18 cellular contexts compared by ENCODE assay signal in the genomic region with DNA sequence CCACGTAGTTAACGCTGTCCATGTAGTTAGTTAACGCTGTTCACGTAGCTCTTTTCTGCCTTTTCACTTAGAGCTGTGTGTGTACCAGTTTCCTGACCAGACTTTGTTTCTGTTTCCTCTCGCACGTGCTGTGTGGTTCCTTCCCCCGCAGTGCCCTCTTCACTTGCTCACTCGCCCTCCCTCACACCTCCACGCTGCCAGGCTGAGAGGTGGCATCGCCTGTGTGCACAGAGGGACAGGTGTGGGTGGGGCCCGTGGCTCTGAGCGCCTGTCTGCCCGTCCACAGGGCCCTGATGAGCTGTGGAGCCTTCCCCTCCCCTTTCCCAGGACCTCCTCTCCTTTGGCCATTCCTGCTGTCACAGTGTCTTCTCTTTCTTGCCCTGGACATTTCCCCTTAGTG. TPM values are rescaled to one million over a fixed set of nuclear protein-coding genes. Genes with fewer than 3 reads are reported as not detected.
DNase-seq lines count a peak whose midpoint lies in the region; ATAC-seq and TF ChIP-seq lines count a peak whose summit lies in the region.
"Had no signal": no experiment of that assay in that cellular context is flagged by ENCODE, and none has a peak within 500 bp of the region (broad histone marks: within the 10 kb centered on the region; RNA-seq: fewer than 3 reads in every experiment).

No MANE protein-coding gene starts in this region.

- peaks cover 11% of the 10 kb centered on the region for H3K36me3 Mint-ChIP-seq in activated naive CD8-positive, alpha-beta T cell
- peaks cover 20% of the 10 kb centered on the region for H3K36me3 Mint-ChIP-seq in activated naive CD8-positive, alpha-beta T cell treated with anti-CD3 and anti-CD28 coated beads for 36 hours
- H3K36me3 Mint-ChIP-seq in endothelial cell (ENCODE audit: low read depth, unreplicated experiment) (peaks cover 42% of the 10 kb centered on the region), CD14-positive monocyte (peaks cover 90 to 96% of the 10 kb centered on the region in 2 donors)
- H3K36me3 Mint-ChIP-seq in stimulated activated effector memory CD8-positive, alpha-beta T cell treated with anti-CD3 and anti-CD28 coated beads, Interleukin-12 subunit alpha, Interleukin-12 subunit beta, amount 100 ng/mL, for 72 hours = no peaks in the 10 kb centered on the region

- H3K4me3 Mint-ChIP-seq in activated naive CD8-positive, alpha-beta T cell = no peak overlapping the region
- H3K4me3 Mint-ChIP-seq in activated naive CD8-positive, alpha-beta T cell treated with anti-CD3 and anti-CD28 coated beads for 36 hours = no peak overlapping the region
- peak overlapping the region; percentile 63 for H3K4me3 Mint-ChIP-seq in endothelial cell (ENCODE audit: unreplicated experiment)
- H3K4me3 Mint-ChIP-seq in stimulated activated effector memory CD8-positive, alpha-beta T cell treated with anti-CD3 and anti-CD28 coated beads, Interleukin-12 subunit alpha, Interleukin-12 subunit beta, amount 100 ng/mL, for 72 hours = no peak overlapping the region
- H3K4me3 Mint-ChIP-seq in CD14-positive monocyte = no peak overlapping the region

- peaks cover 7% of the 10 kb centered on the region for H3K4me1 Mint-ChIP-seq in activated naive CD8-positive, alpha-beta T cell (ENCODE audit: low read depth)
- peaks cover 9% of the 10 kb centered on the region for H3K4me1 Mint-ChIP-seq in activated naive CD8-positive, alpha-beta T cell treated with anti-CD3 and anti-CD28 coated beads for 36 hours
- peaks cover 44% of the 10 kb centered on the region for H3K4me1 Mint-ChIP-seq in endothelial cell (ENCODE audit: unreplicated experiment)
- H3K4me1 Mint-ChIP-seq in stimulated activated effector memory CD8-positive, alpha-beta T cell treated with anti-CD3 and anti-CD28 coated beads, Interleukin-12 subunit alpha, Interleukin-12 subunit beta, amount 100 ng/mL, for 72 hours = peaks cover 14% of the 10 kb centered on the region
- no peaks in the 10 kb centered on the region for H3K4me1 Mint-ChIP-seq in CD14-positive monocyte

- H3K27me3 Mint-ChIP-seq in activated naive CD8-positive, alpha-beta T cell = no peaks in the 10 kb centered on the region
- no peaks in the 10 kb centered on the region for H3K27me3 Mint-ChIP-seq in activated naive CD8-positive, alpha-beta T cell treated with anti-CD3 and anti-CD28 coated beads for 36 hours
- H3K27me3 Mint-ChIP-seq in endothelial cell (ENCODE audit: unreplicated experiment) = peaks cover 4% of the 10 kb centered on the region
- no peaks in the 10 kb centered on the region for H3K27me3 Mint-ChIP-seq in CD14-positive monocyte (ENCODE audit: low read depth in 3 of 3)

- no peaks in the 10 kb centered on the region for H3K9me3 Mint-ChIP-seq in activated naive CD8-positive, alpha-beta T cell (ENCODE audit: low read depth)
- H3K9me3 Mint-ChIP-seq in activated naive CD8-positive, alpha-beta T cell treated with anti-CD3 and anti-CD28 coated beads for 36 hours = no peaks in the 10 kb centered on the region
- H3K9me3 Mint-ChIP-seq in endothelial cell (ENCODE audit: unreplicated experiment) (no peaks in the 10 kb centered on the region), CD14-positive monocyte (peaks cover 0 to 1% (median 0%) of the 10 kb centered on the region in 7 donors)
- H3K9me3 Mint-ChIP-seq in stimulated activated effector memory CD8-positive, alpha-beta T cell treated with anti-CD3 and anti-CD28 coated beads, Interleukin-12 subunit alpha, Interleukin-12 subunit beta, amount 100 ng/mL, for 72 hours = no peaks in the 10 kb centered on the region

- H3K27ac Mint-ChIP-seq in activated naive CD8-positive, alpha-beta T cell = peak overlapping the region; percentile 58
- no peak overlapping the region for H3K27ac Mint-ChIP-seq in activated naive CD8-positive, alpha-beta T cell treated with anti-CD3 and anti-CD28 coated beads for 36 hours
- H3K27ac Mint-ChIP-seq in endothelial cell (ENCODE audit: unreplicated experiment) (peak overlapping the region; percentile 79), CD14-positive monocyte (peak overlapping the region in 3 of 7 donors; percentile 33 to 56 (median 34))
- H3K27ac Mint-ChIP-seq in stimulated activated effector memory CD8-positive, alpha-beta T cell treated with anti-CD3 and anti-CD28 coated beads, Interleukin-12 subunit alpha, Interleukin-12 subunit beta, amount 100 ng/mL, for 72 hours = peak overlapping the region; percentile 85

- intact Hi-C loops in CD14-positive monocyte (cut with micrococcal nuclease) = no loop called here

- ATAC-seq in stimulated activated effector memory CD8-positive, alpha-beta T cell treated with anti-CD3 and anti-CD28 coated beads, Interleukin-12 subunit alpha, Interleukin-12 subunit beta, amount 100 ng/mL, for 72 hours = peak; percentile 45

- TF ChIP-seq CTCF in endothelial cell (IDR thresholded peaks at IDR 0.05; ENCODE audit: unreplicated experiment) (no peak), CD14-positive monocyte (IDR thresholded peaks at IDR 0.05) (no peak)

- DNase-seq in activated naive CD8-positive, alpha-beta T cell treated with anti-CD3 and anti-CD28 coated beads for 36 hours = no peak
- DNase-seq in Kasumi-1 (lab: John Stamatoyannopoulos, UW) (peak; percentile 87 to 88), endothelial cell (ENCODE audit: low spot score) (no peak), anterior cingulate cortex (lab: John Stamatoyannopoulos, UW) (no peak), GOT3 (lab: John Stamatoyannopoulos, UW) (no peak), CD14-positive monocyte (ENCODE audit: low spot score) (no peak)
- peak in 1 of 2 donors; percentile 36 for DNase-seq in stimulated activated effector memory CD8-positive, alpha-beta T cell treated with anti-CD3 and anti-CD28 coated beads, Interleukin-12 subunit alpha, Interleukin-12 subunit beta, amount 100 ng/mL, for 72 hours (ENCODE audit: low spot score in 2 of 2)
- DNase-seq: ACHN, COR-L47, DMS153, EL, KBM-7, NCI-H1048, NCI-H446 treated with DMSO at 0.1 percent for 48 hours, NCI-H82, Peyer's patch, Right ventricle myocardium superior had no signal

RNA-seq across cellular contexts. Expression of gene WDR37, which starts 30.6 kb away (rescaled TPM):
- 10 to 100 TPM; 14.0 to 14.2 TPM for total RNA-seq in activated naive CD8-positive, alpha-beta T cell treated with anti-CD3 and anti-CD28 coated beads for 36 hours
- total RNA-seq in endothelial cell (ENCODE audit: unreplicated experiment) = 32.6 TPM
- 1 to 10 TPM; 7.1 to 8.6 TPM for polyA plus RNA-seq in CD14-positive monocyte

RNA-seq across cellular contexts. Expression of gene IDI1, which starts 37.9 kb away (rescaled TPM):
- total RNA-seq in activated naive CD8-positive, alpha-beta T cell treated with anti-CD3 and anti-CD28 coated beads for 36 hours = 10 to 100 TPM; 68.1 to 68.7 TPM
- 52.7 TPM for total RNA-seq in endothelial cell (ENCODE audit: unreplicated experiment)
- 10 to 100 TPM; 35.0 to 46.9 TPM for polyA plus RNA-seq in CD14-positive monocyte

Comparison
In these comparisons a context has a peak if more than half of its experiments do, and no peak if none do; other contexts are left out.
1. DNase-seq: peak in Kasumi-1 (2 of 2); none in activated naive CD8-positive, alpha-beta T cell treated with anti-CD3 and anti-CD28 coated beads for 36 hours (single experiment), endothelial cell (single experiment), anterior cingulate cortex (0 of 58), GOT3 (single experiment) and CD14-positive monocyte (single experiment).